8 cellular contexts compared by ENCODE assay signal in genomic region chr17:2593846-2594656, GRCh38. TPM values are rescaled to one million over a fixed set of nuclear protein-coding genes. Genes with fewer than 3 reads are reported as not detected.
A peak's percentile ranks its signal among the peaks of the same experiment; 100 is the strongest.
DNase-seq lines count a peak whose midpoint lies in the region; ATAC-seq and TF ChIP-seq lines count a peak whose summit lies in the region.

No MANE protein-coding gene starts in this region.

- DNase-seq in AG09309 (ENCODE audit: low read depth) (peak; percentile 16), NCI-H82 treated with DMSO at 0.1 percent for 48 hours (lab: John Stamatoyannopoulos, UW; ENCODE audit: unreplicated experiment) (peak; percentile 81), mesenchymal stem cell (peak; percentile 86)
- peak; percentile 61 to 67 for DNase-seq in activated CD8-positive, alpha-beta memory T cell treated with anti-CD3 and anti-CD28 coated beads for 4 hours (ENCODE audit: low read depth in 2 of 2)
- peak; percentile 67 to 76 (median 72) for DNase-seq in effector memory CD4-positive, alpha-beta T cell
- peak; percentile 72 for DNase-seq in stimulated activated CD8-positive, alpha-beta memory T cell treated with anti-CD3 and anti-CD28 coated beads, Interleukin-12 subunit alpha, Interleukin-12 subunit beta, amount 100 ng/mL, for 4 hours (ENCODE audit: low read depth)

- H2BK120ac ChIP-seq in mesenchymal stem cell (ENCODE audit: low read depth, low read length): peak overlapping the region; percentile 92

- no peaks in the 10 kb centered on the region for H3K79me1 ChIP-seq in mesenchymal stem cell (replicated peaks; ENCODE audit: low read length, poor library complexity, severe bottlenecking)

- H3K9ac ChIP-seq in mesenchymal stem cell (ENCODE audit: low read length): peak overlapping the region; percentile 97

- H4K91ac ChIP-seq in mesenchymal stem cell (ENCODE audit: low read length): peak overlapping the region; percentile 91

- TF ChIP-seq CTCF in AG09309 (IDR thresholded peaks at IDR 0.05; ENCODE audit: control insufficient read depth, insufficient read depth, low read depth, low read length, missing control alignments): no peak

- H2BK15ac ChIP-seq in mesenchymal stem cell (ENCODE audit: low read depth, poor library complexity, severe bottlenecking): peak overlapping the region; percentile 68

- peak overlapping the region; percentile 98 for H3K4me3 ChIP-seq in AG09309 (ENCODE audit: control insufficient read depth, low read depth, low read length)
- peak overlapping the region; percentile 99 for H3K4me3 ChIP-seq in effector memory CD4-positive, alpha-beta T cell (ENCODE audit: insufficient read depth, low read depth, low read length, poor library complexity, severe bottlenecking)
- peak overlapping the region; percentile 78 to 99 for H3K4me3 ChIP-seq in mesenchymal stem cell (ENCODE audit: insufficient read depth in 1 of 2, low read depth in 1 of 2, low read length in 2 of 2)

- H3K18ac ChIP-seq in mesenchymal stem cell (ENCODE audit: low read depth in 1 of 2, low read length in 2 of 2): peak overlapping the region; percentile 96 to 99

- H2AK5ac ChIP-seq in mesenchymal stem cell (ENCODE audit: low read length, severe bottlenecking): peak overlapping the region; percentile 51

- ATAC-seq in GM19025 (IDR thresholded peaks at IDR 0.05; ENCODE audit: low read depth, unreplicated experiment) (peak; percentile 56), HG03280 (IDR thresholded peaks at IDR 0.05; ENCODE audit: unreplicated experiment) (peak; percentile 45)

- no peaks in the 10 kb centered on the region for H3K27me3 ChIP-seq in effector memory CD4-positive, alpha-beta T cell (replicated peaks; ENCODE audit: control insufficient read depth, insufficient read depth, low read length, poor library complexity, severe bottlenecking)
- H3K27me3 ChIP-seq in mesenchymal stem cell (ENCODE audit: control insufficient read depth in 1 of 2, insufficient read depth in 1 of 2, low read length in 2 of 2): no peaks in the 10 kb centered on the region

- H2BK12ac ChIP-seq in mesenchymal stem cell (ENCODE audit: low read length in 2 of 2): peak overlapping the region in 1 of 2 experiments; percentile 54

- peak overlapping the region; percentile 8 for H3K4me2 ChIP-seq in mesenchymal stem cell (ENCODE audit: low read length, poor library complexity, severe bottlenecking)

- H3K4me1 ChIP-seq in effector memory CD4-positive, alpha-beta T cell (ENCODE audit: control insufficient read depth, insufficient read depth, low read length, poor library complexity, severe bottlenecking): peaks cover 14% of the 10 kb centered on the region
- H3K4me1 ChIP-seq in mesenchymal stem cell (ENCODE audit: control insufficient read depth, insufficient read depth, low read depth, low read length): peaks cover 3% of the 10 kb centered on the region

- H3K4ac ChIP-seq in mesenchymal stem cell (ENCODE audit: low read depth in 1 of 2, low read length in 2 of 2): peak overlapping the region; percentile 90 to 92

- H3K23ac ChIP-seq in mesenchymal stem cell (ENCODE audit: low read length in 2 of 2): peak overlapping the region in 1 of 2 experiments; percentile 19

- H3K27ac ChIP-seq in effector memory CD4-positive, alpha-beta T cell (ENCODE audit: insufficient read depth, low read length, poor library complexity, severe bottlenecking): peak overlapping the region; percentile 97
- H3K27ac ChIP-seq in mesenchymal stem cell (ENCODE audit: low read length, poor library complexity, severe bottlenecking): peak overlapping the region; percentile 87

- peak overlapping the region; percentile 86 for H2BK5ac ChIP-seq in mesenchymal stem cell (ENCODE audit: low read depth, low read length, poor library complexity, severe bottlenecking)

- no peaks in the 10 kb centered on the region for H3K9me3 ChIP-seq in effector memory CD4-positive, alpha-beta T cell (ENCODE audit: control insufficient read depth, low read length)
- H3K9me3 ChIP-seq in mesenchymal stem cell (ENCODE audit: control insufficient read depth, low read length): no peaks in the 10 kb centered on the region

- H4K8ac ChIP-seq in mesenchymal stem cell (ENCODE audit: low read length): peak overlapping the region; percentile 90

- WGBS in mesenchymal stem cell: under 1% methylated on average over 53 of the region's 73 CpGs

- H3K14ac ChIP-seq in mesenchymal stem cell (ENCODE audit: low read length in 2 of 2): peak overlapping the region; percentile 86 to 100

- no peaks in the 10 kb centered on the region for H3K36me3 ChIP-seq in effector memory CD4-positive, alpha-beta T cell (ENCODE audit: control insufficient read depth, insufficient read depth, low read length)
- no peaks in the 10 kb centered on the region for H3K36me3 ChIP-seq in mesenchymal stem cell (ENCODE audit: control insufficient read depth in 1 of 2, insufficient read depth in 2 of 2, low read depth in 1 of 2, low read length in 2 of 2)

- H2AFZ ChIP-seq in mesenchymal stem cell (ENCODE audit: low read depth, low read length): no peak overlapping the region

RNA-seq across cellular contexts. Expression of gene PAFAH1B1, which starts 0.6 kb away (rescaled TPM):
- 68.6 TPM for polyA plus RNA-seq in mesenchymal stem cell (2013, experiment 1 of 2)
- 68.2 TPM for polyA plus RNA-seq in mesenchymal stem cell (2013, experiment 2 of 2)

Comparison
In these comparisons a context has a peak if more than half of its experiments do, and no peak if none do; other contexts are left out.
1. Peak in every context shown above with its lines: DNase-seq, ATAC-seq, H3K4me3 ChIP-seq and H3K27ac ChIP-seq.
2. DNase-seq: peak in every context shown above with its lines; median percentile 86 in mesenchymal stem cell; 81 in NCI-H82 treated with DMSO at 0.1 percent for 48 hours; 72 in effector memory CD4-positive, alpha-beta T cell; 72 in stimulated activated CD8-positive, alpha-beta memory T cell treated with anti-CD3 and anti-CD28 coated beads, Interleukin-12 subunit alpha, Interleukin-12 subunit beta, amount 100 ng/mL, for 4 hours; 64 in activated CD8-positive, alpha-beta memory T cell treated with anti-CD3 and anti-CD28 coated beads for 4 hours; 16 in AG09309.